16 cellular contexts compared by ENCODE assay signal in genomic region chr16:64305663-64306062, GRCh38.
DNase-seq lines count a peak whose midpoint lies in the region; TF ChIP-seq lines count a peak whose summit lies in the region.
"Had no signal": no experiment of that assay in that cellular context is flagged by ENCODE, and none has a peak within 500 bp of the region (broad histone marks: within the 10 kb centered on the region; RNA-seq: fewer than 3 reads in every experiment).

No MANE protein-coding gene starts in this region.

- peaks cover 19% of the 10 kb centered on the region for H3K4me1 ChIP-seq in DOHH2 (ENCODE audit: control insufficient read depth, low read length)
- H3K4me1 ChIP-seq: A549, Caco-2 had no signal

- no peaks in the 10 kb centered on the region for H3K9me2 ChIP-seq in DOHH2 (replicated peaks; ENCODE audit: control insufficient read depth, low read length)

- H3K4me2 ChIP-seq in DOHH2 (ENCODE audit: low read length) = no peak overlapping the region
- H3K4me2 ChIP-seq: A549, GM23338 had no signal

- H3K9me3 ChIP-seq in DOHH2 (ENCODE audit: control insufficient read depth, insufficient read depth, low read length) = peaks cover 48% of the 10 kb centered on the region
- H3K9me3 ChIP-seq: A549, Caco-2 had no signal

- H3K36me3 ChIP-seq in DOHH2 (ENCODE audit: control insufficient read depth, low read length) = peaks cover 20% of the 10 kb centered on the region

- no peaks in the 10 kb centered on the region for H3K27me3 ChIP-seq in DOHH2 (ENCODE audit: control insufficient read depth, low read length)

- DNase-seq in NCI-H748 (lab: John Stamatoyannopoulos, UW; ENCODE audit: unreplicated experiment) (peak; percentile 0), NCI-H748 treated with DMSO at 0.1 percent for 48 hours (lab: John Stamatoyannopoulos, UW) (no peak), OCI-M1 (lab: John Stamatoyannopoulos, UW) (peak; percentile 2), myocyte (ENCODE audit: low read depth) (peak; percentile 48), OCI-M2 (lab: John Stamatoyannopoulos, UW; ENCODE audit: unreplicated experiment) (no peak), LoVo (ENCODE audit: low spot score) (no peak)
- DNase-seq: AML-193; Caco-2; CD4-positive, alpha-beta T cell; GDM1; HCEC 1CT had no signal

- H3F3A ChIP-seq in DOHH2 (ENCODE audit: control insufficient read depth, insufficient read depth) = no peaks in the 10 kb centered on the region

- H3K4me3 ChIP-seq in DOHH2 (ENCODE audit: low read length) = no peak overlapping the region; the same call in 1 of the 2 replicates
- H3K4me3 ChIP-seq: A549, GM23338 had no signal

- no peaks in the 10 kb centered on the region for H4K20me1 ChIP-seq in DOHH2 (ENCODE audit: control insufficient read depth, insufficient read depth, low read depth, low read length)

- H3K79me2 ChIP-seq in DOHH2 (ENCODE audit: control insufficient read depth, low read length) = no peaks in the 10 kb centered on the region

- TF ChIP-seq CTCF in DOHH2 (IDR thresholded peaks at IDR 0.05; ENCODE audit: low read depth, low read length, poor library complexity, severe bottlenecking) = no peak

- H3K27ac ChIP-seq in DOHH2 (ENCODE audit: low read depth, low read length) = peak overlapping the region; percentile 16; the same call in 1 of the 2 replicates
- H3K27ac ChIP-seq: 22Rv1, A549, C4-2B had no signal

Comparison
In these comparisons a context has a peak if more than half of its experiments do, and no peak if none do; other contexts are left out.
1. DNase-seq: peak in NCI-H748 (single experiment), OCI-M1 (single experiment) and myocyte (single experiment); none in NCI-H748 treated with DMSO at 0.1 percent for 48 hours (single experiment), OCI-M2 (single experiment) and LoVo (single experiment).